6 cellular contexts compared by ENCODE assay signal in the genomic region with DNA sequence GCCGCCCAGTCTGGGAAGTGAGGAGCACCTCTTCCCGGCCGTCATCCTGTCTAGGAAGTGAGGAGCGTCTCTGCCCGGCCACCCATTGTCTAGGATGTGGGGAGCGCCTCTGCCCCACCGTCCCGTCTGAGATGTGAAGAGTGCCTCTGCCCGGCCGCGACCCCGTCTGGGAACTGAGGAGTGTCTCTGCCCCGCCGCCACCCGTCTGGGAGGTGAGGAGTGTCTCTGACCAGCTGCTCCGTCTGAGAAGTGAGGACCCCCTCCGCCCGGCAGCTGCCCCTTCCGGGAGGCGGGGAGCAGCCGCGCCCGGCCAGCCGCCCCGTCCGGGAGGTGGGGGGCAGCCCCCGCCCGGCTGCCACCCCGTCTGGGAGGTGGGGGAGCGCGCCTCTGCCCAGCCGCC. TPM values are rescaled to one million over a fixed set of nuclear protein-coding genes. Genes with fewer than 3 reads are reported as not detected.
"Had no signal": no experiment of that assay in that cellular context is flagged by ENCODE, and none has a peak within 500 bp of the region (broad histone marks: within the 10 kb centered on the region; RNA-seq: fewer than 3 reads in every experiment).

No MANE protein-coding gene starts in this region.

RNA-seq across cellular contexts. Expression of a gene that starts 9.1 kb away (rescaled TPM):
- total RNA-seq: HepG2, HT-29, HT1080, IMR-90, K562 had no signal
- polyA plus RNA-seq: HepG2, IgD-negative memory B cell, IMR-90 had no signal

RNA-seq across cellular contexts. Expression of a gene that starts 34.5 kb away (rescaled TPM):
- total RNA-seq: HT-29 had no signal
- polyA plus RNA-seq: IgD-negative memory B cell had no signal
